In the genomic region with DNA sequence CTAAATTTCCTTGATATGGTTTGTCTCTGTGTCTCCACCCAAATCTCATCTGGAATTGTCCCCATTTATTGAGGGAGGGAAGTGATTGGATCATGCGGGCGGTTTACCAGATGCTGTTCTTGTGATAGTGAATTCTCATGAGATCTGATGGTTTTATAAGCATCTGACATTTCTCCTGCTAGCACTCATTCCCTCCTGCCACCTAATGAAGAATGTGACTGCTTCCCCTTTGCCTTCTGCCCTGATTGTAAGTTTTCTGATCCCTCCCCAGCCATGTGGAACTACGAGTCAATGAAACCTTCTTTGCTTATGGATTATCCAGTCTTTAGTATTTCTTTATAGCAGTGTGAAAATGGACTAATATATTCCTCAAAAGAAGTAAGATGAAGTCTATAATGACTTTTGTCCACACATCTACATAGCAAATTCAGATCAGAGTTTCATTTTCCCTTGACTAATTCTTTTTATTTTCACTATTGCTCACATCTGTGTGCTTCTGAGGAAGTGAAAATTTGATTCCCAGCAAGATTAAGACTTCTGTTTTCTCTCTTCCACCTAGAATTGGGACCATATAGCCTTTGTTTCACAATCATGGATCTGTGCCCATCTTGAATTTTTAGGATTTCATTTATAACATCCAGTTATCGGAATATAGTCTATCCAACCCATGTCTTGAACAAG, we compare ENCODE assay signal across 13 cellular contexts.
DNase-seq lines count a peak whose midpoint lies in the region; ATAC-seq and TF ChIP-seq lines count a peak whose summit lies in the region.
"Had no signal": no experiment of that assay in that cellular context is flagged by ENCODE, and none has a peak within 500 bp of the region (broad histone marks: within the 10 kb centered on the region; RNA-seq: fewer than 3 reads in every experiment).

No MANE protein-coding gene starts in this region.

- H3K9me3 ChIP-seq in psoas muscle: no peaks in the 10 kb centered on the region
- H3K9me3 ChIP-seq: SJCRH30 had no signal

- H3K4me3 ChIP-seq in psoas muscle: no peak overlapping the region
- H3K4me3 ChIP-seq: SJCRH30 had no signal

- intact Hi-C loops in activated T-helper 2 cell treated with anti-CD3 and anti-CD28 coated beads, Interferon-gamma antibody, Interleukin-2, Interleukin-4, amounts not matched to agents 10 μg/mL and 5 μg/mL and 100 μg/mL, durations not matched to agents 14 hours and 24 hours and 36 hours (cut with micrococcal nuclease): loop anchor here (1.0 to 10.0 kb wide), 10 partner anchors 128 to 1021 kb away; no protein-coding TSS in a partner anchor
- intact Hi-C loops in left colon (cut with DNase I, micrococcal nuclease): no loop called here
- intact Hi-C loops in psoas muscle (cut with DNase I): no loop called here

- H3K9me3 Mint-ChIP-seq in activated T-helper 2 cell treated with anti-CD3 and anti-CD28 coated beads, Interferon-gamma antibody, Interleukin-2, Interleukin-4, amounts not matched to agents 10 μg/mL and 5 μg/mL and 100 μg/mL, durations not matched to agents 14 hours and 24 hours and 36 hours: peaks cover 13% of the 10 kb centered on the region

- H3K36me3 ChIP-seq in psoas muscle (ENCODE audit: insufficient read depth in 1 of 2, low read depth in 1 of 2): no peaks in the 10 kb centered on the region
- H3K36me3 ChIP-seq: SJCRH30 had no signal

- H3K4me3 Mint-ChIP-seq in activated T-helper 2 cell treated with anti-CD3 and anti-CD28 coated beads, Interferon-gamma antibody, Interleukin-2, Interleukin-4, amounts not matched to agents 10 μg/mL and 5 μg/mL and 100 μg/mL, durations not matched to agents 14 hours and 24 hours and 36 hours (ENCODE audit: low read depth): no peak overlapping the region
- H3K4me3 Mint-ChIP-seq: activated CD4-positive, alpha-beta T cell treated with anti-CD3 and anti-CD28 coated beads, Interleukin-2, amount 10 ng/mL, durations not matched to agents 24 days and 14 days had no signal

- H3K27ac Mint-ChIP-seq in activated T-helper 2 cell treated with anti-CD3 and anti-CD28 coated beads, Interferon-gamma antibody, Interleukin-2, Interleukin-4, amounts not matched to agents 10 μg/mL and 5 μg/mL and 100 μg/mL, durations not matched to agents 14 hours and 24 hours and 36 hours: peak overlapping the region; percentile 40
- H3K27ac Mint-ChIP-seq: activated CD4-positive, alpha-beta T cell treated with anti-CD3 and anti-CD28 coated beads, Interleukin-2, amount 10 ng/mL, durations not matched to agents 24 days and 14 days had no signal

- 87 to 95% (median 95%) methylated on average over 4 of the region's 4 CpGs for WGBS in psoas muscle, 3 donors

- no peak for TF ChIP-seq CTCF in psoas muscle (IDR thresholded peaks at IDR 0.05)

- DNase-seq in activated T-helper 2 cell treated with anti-CD3 and anti-CD28 coated beads, Interferon-gamma antibody, Interleukin-2, Interleukin-4, amounts not matched to agents 10 μg/mL and 5 μg/mL and 100 μg/mL, durations not matched to agents 14 hours and 24 hours and 36 hours (ENCODE audit: low spot score): no peak
- DNase-seq in foreskin melanocyte (no peak), left colon (no peak), psoas muscle (no peak)
- DNase-seq: activated CD4-positive, alpha-beta T cell treated with anti-CD3 and anti-CD28 coated beads, Interleukin-2, amount 10 ng/mL, durations not matched to agents 24 days and 14 days; left ventricle myocardium superior; NCI-H510A treated with DMSO at 0.1 percent for 48 hours; occipital lobe; SJCRH30 had no signal

- peaks cover 42% of the 10 kb centered on the region for H3K4me1 Mint-ChIP-seq in activated T-helper 2 cell treated with anti-CD3 and anti-CD28 coated beads, Interferon-gamma antibody, Interleukin-2, Interleukin-4, amounts not matched to agents 10 μg/mL and 5 μg/mL and 100 μg/mL, durations not matched to agents 14 hours and 24 hours and 36 hours (ENCODE audit: low read depth)

- peaks cover 6% of the 10 kb centered on the region for H3K36me3 Mint-ChIP-seq in activated T-helper 2 cell treated with anti-CD3 and anti-CD28 coated beads, Interferon-gamma antibody, Interleukin-2, Interleukin-4, amounts not matched to agents 10 μg/mL and 5 μg/mL and 100 μg/mL, durations not matched to agents 14 hours and 24 hours and 36 hours (ENCODE audit: low read depth)

- no peaks in the 10 kb centered on the region for H3K27me3 ChIP-seq in psoas muscle (ENCODE audit: insufficient read depth in 3 of 3, low read length in 2 of 3)
- H3K27me3 ChIP-seq: SJCRH30 had no signal

- no peak overlapping the region for H3K27ac ChIP-seq in psoas muscle
- H3K27ac ChIP-seq: SJCRH30 had no signal

- ATAC-seq in GM18867 (IDR thresholded peaks at IDR 0.05; ENCODE audit: unreplicated experiment) (peak; percentile 84), GM21526 (IDR thresholded peaks at IDR 0.05; ENCODE audit: low FRiP score, unreplicated experiment) (peak; percentile 69), HG03064 (IDR thresholded peaks at IDR 0.05; ENCODE audit: low read depth, unreplicated experiment) (peak; percentile 69), GM19397 (IDR thresholded peaks at IDR 0.05; ENCODE audit: unreplicated experiment) (no peak), left colon (no peak), psoas muscle (no peak)
- ATAC-seq: left ventricle myocardium superior had no signal

- H3K4me1 ChIP-seq in psoas muscle: no peaks in the 10 kb centered on the region

- H3K27me3 Mint-ChIP-seq in activated T-helper 2 cell treated with anti-CD3 and anti-CD28 coated beads, Interferon-gamma antibody, Interleukin-2, Interleukin-4, amounts not matched to agents 10 μg/mL and 5 μg/mL and 100 μg/mL, durations not matched to agents 14 hours and 24 hours and 36 hours (ENCODE audit: low read depth): peaks cover 19% of the 10 kb centered on the region

Comparison
In these comparisons a context has a peak if more than half of its experiments do, and no peak if none do; other contexts are left out.
1. ATAC-seq: peak in GM18867 (single experiment), GM21526 (single experiment) and HG03064 (single experiment); none in GM19397 (single experiment), left colon (single experiment) and psoas muscle (0 of 4).